Comparison of ENCODE assay signal across 21 cellular contexts in the genomic region with DNA sequence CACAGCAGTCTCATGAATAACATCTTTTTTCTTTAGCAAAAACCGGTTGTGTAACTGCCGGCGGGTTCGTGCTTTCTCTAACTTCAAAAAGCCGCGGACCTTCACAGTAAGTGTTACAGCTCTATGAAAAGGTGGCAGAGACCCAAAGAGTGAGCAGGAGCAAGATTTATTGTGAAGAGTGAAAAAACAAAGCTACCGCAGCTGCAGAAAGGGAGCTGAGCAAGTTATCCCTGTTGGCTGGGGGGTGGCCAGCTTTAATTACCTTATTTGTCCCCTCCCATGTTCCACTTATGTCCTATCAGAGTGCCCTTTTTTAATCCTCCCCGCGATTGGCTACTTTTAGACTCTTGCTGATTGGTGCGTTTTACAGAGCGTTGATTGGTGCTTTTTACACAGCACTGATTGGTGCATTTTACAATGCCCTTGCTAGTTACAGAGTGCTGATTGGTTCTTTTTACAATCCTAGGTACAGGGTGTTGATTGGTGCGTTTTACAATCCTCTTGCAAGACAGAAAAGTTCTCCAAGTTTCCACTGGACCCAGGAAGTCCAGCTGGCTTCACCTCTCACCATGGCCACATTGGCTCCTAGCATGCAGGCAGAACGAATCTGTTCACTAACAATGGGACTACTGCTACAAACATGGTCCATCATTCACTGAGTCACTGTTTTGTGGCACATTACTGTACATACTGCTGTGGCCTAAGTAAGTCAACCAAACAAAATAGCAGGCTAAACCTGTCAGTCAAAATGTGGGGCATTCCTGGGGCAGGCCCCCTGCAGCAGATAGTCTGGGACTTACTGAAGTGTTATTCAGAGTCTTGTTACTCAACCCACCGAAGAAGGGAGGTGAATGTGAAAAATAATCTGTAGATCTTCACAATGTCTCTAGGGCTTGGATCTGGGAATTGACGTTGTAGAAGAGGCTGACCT. TPM values are rescaled to one million over a fixed set of nuclear protein-coding genes. Genes with fewer than 3 reads are reported as not detected.
DNase-seq lines count a peak whose midpoint lies in the region; ATAC-seq and TF ChIP-seq lines count a peak whose summit lies in the region.
"Had no signal": no experiment of that assay in that cellular context is flagged by ENCODE, and none has a peak within 500 bp of the region (broad histone marks: within the 10 kb centered on the region; RNA-seq: fewer than 3 reads in every experiment).

No MANE protein-coding gene starts in this region.

- POLR2A ChIA-PET in activated naive CD8-positive, alpha-beta T cell treated with anti-CD3 and anti-CD28 coated beads, Interleukin-2, amount 10 ng/mL, durations not matched to agents 7 days and 5 days (lab: Charles Lee), result interaction anchor here (2.8 kb wide), 1 partner anchor 52 kb away, joined by 30 read pairs; a partner anchor contains a TSS

- peak overlapping the region; percentile 60 for H3K27ac Mint-ChIP-seq in activated naive CD4-positive, alpha-beta T cell treated with anti-CD3 and anti-CD28 coated beads, Interleukin-2, amount 10 ng/mL, durations not matched to agents 7 days and 5 days
- H3K27ac Mint-ChIP-seq in activated naive CD8-positive, alpha-beta T cell treated with anti-CD3 and anti-CD28 coated beads, Interleukin-2, amount 10 ng/mL, durations not matched to agents 7 days and 5 days, result peak overlapping the region; percentile 65
- H3K27ac Mint-ChIP-seq: endodermal cell, memory B cell had no signal

- ATAC-seq in activated naive CD8-positive, alpha-beta T cell treated with anti-CD3 and anti-CD28 coated beads, Interleukin-2, amount 10 ng/mL, durations not matched to agents 7 days and 5 days (ENCODE audit: low read depth), result no peak
- ATAC-seq in left lung (no peak), upper lobe of right lung (no peak), GM19463 (IDR thresholded peaks at IDR 0.05; ENCODE audit: unreplicated experiment) (no peak)
- ATAC-seq: gastrocnemius medialis, HepG2 had no signal

- H3K4me1 ChIP-seq in left lung (peaks cover 0 to 17% of the 10 kb centered on the region in 2 donors), upper lobe of right lung (peaks cover 4% of the 10 kb centered on the region)

- H3K4me3 ChIP-seq in left lung, result peak overlapping the region; percentile 1 to 9
- H3K4me3 ChIP-seq in upper lobe of right lung, result peak overlapping the region; percentile 21

- CTCF ChIA-PET in activated naive CD4-positive, alpha-beta T cell treated with anti-CD3 and anti-CD28 coated beads, Interleukin-2, amount 10 ng/mL, durations not matched to agents 7 days and 5 days (lab: Charles Lee), result interaction anchor here (1.3 to 5.9 kb wide), 11 partner anchors 10 to 496 kb away, joined by 3 to 71 read pairs (median 7); a partner anchor contains a TSS

- H3K4me1 Mint-ChIP-seq in activated naive CD4-positive, alpha-beta T cell treated with anti-CD3 and anti-CD28 coated beads, Interleukin-2, amount 10 ng/mL, durations not matched to agents 7 days and 5 days, result peaks cover 41% of the 10 kb centered on the region
- H3K4me1 Mint-ChIP-seq in activated naive CD8-positive, alpha-beta T cell treated with anti-CD3 and anti-CD28 coated beads, Interleukin-2, amount 10 ng/mL, durations not matched to agents 7 days and 5 days, result peaks cover 25% of the 10 kb centered on the region

- no peak overlapping the region for H3K4me3 Mint-ChIP-seq in activated naive CD4-positive, alpha-beta T cell treated with anti-CD3 and anti-CD28 coated beads, Interleukin-2, amount 10 ng/mL, durations not matched to agents 7 days and 5 days
- H3K4me3 Mint-ChIP-seq in activated naive CD8-positive, alpha-beta T cell treated with anti-CD3 and anti-CD28 coated beads, Interleukin-2, amount 10 ng/mL, durations not matched to agents 7 days and 5 days, result no peak overlapping the region
- H3K4me3 Mint-ChIP-seq: endodermal cell, memory B cell had no signal

- no peaks in the 10 kb centered on the region for H3K27me3 ChIP-seq in left lung
- no peaks in the 10 kb centered on the region for H3K27me3 ChIP-seq in upper lobe of right lung
- H3K27me3 ChIP-seq: gastrocnemius medialis, upper lobe of left lung had no signal

- intact Hi-C loops in left lung (cut with DNase I) (loop anchor here in 1 of 2 donors (5.0 kb wide), 1 partner anchor 489 kb away; no protein-coding TSS in a partner anchor), upper lobe of right lung (cut with DNase I) (loop anchor here (5.0 kb wide), 1 partner anchor 489 kb away; no protein-coding TSS in a partner anchor)

- H3K27ac ChIP-seq in left lung, result no peak overlapping the region
- no peak overlapping the region for H3K27ac ChIP-seq in upper lobe of right lung
- H3K27ac ChIP-seq: gastrocnemius medialis, neutrophil had no signal

- peaks cover 34% of the 10 kb centered on the region for H3K36me3 Mint-ChIP-seq in activated naive CD4-positive, alpha-beta T cell treated with anti-CD3 and anti-CD28 coated beads, Interleukin-2, amount 10 ng/mL, durations not matched to agents 7 days and 5 days
- peaks cover 19% of the 10 kb centered on the region for H3K36me3 Mint-ChIP-seq in activated naive CD8-positive, alpha-beta T cell treated with anti-CD3 and anti-CD28 coated beads, Interleukin-2, amount 10 ng/mL, durations not matched to agents 7 days and 5 days

- no peak for DNase-seq in activated naive CD4-positive, alpha-beta T cell treated with anti-CD3 and anti-CD28 coated beads, Interleukin-2, amount 10 ng/mL, durations not matched to agents 7 days and 5 days
- no peak for DNase-seq in activated naive CD4-positive, alpha-beta T cell treated with Interleukin-2 at 50 U/mL for 16 hours
- DNase-seq in activated naive CD8-positive, alpha-beta T cell treated with anti-CD3 and anti-CD28 coated beads, Interleukin-2, amount 10 ng/mL, durations not matched to agents 7 days and 5 days, result no peak
- DNase-seq in left lung, result no peak
- DNase-seq in upper lobe of right lung, result no peak
- DNase-seq in NCI-H128 (lab: John Stamatoyannopoulos, UW; ENCODE audit: unreplicated experiment), result no peak
- DNase-seq in stimulated activated naive CD4-positive, alpha-beta T cell treated with Interleukin-2 at 50 U/mL for 16 hours (lab: John Stamatoyannopoulos, UW), result no peak
- DNase-seq: ACHN; cerebellar nuclear complex; COR-L47; endodermal cell; gastrocnemius medialis; NCI-H2081 treated with DMSO at 0.1 percent for 48 hours; NCI-H69; stimulated activated CD4-positive, alpha-beta T cell treated with anti-CD3 and anti-CD28 coated beads, Interleukin-4, amount 100 ng/mL, for 24 hours; SW 1271 had no signal

- H3K36me3 ChIP-seq in left lung (no peaks in the 10 kb centered on the region), upper lobe of right lung (no peaks in the 10 kb centered on the region)
- H3K36me3 ChIP-seq: gastrocnemius medialis, neutrophil, upper lobe of left lung had no signal

- H3K9me3 Mint-ChIP-seq in activated naive CD4-positive, alpha-beta T cell treated with anti-CD3 and anti-CD28 coated beads, Interleukin-2, amount 10 ng/mL, durations not matched to agents 7 days and 5 days, result peaks cover 33% of the 10 kb centered on the region
- H3K9me3 Mint-ChIP-seq in activated naive CD8-positive, alpha-beta T cell treated with anti-CD3 and anti-CD28 coated beads, Interleukin-2, amount 10 ng/mL, durations not matched to agents 7 days and 5 days, result peaks cover 21% of the 10 kb centered on the region
- H3K9me3 Mint-ChIP-seq: memory B cell had no signal

- H3K9me3 ChIP-seq in left lung, result peaks cover 0 to 2% of the 10 kb centered on the region in 2 donors
- no peaks in the 10 kb centered on the region for H3K9me3 ChIP-seq in upper lobe of right lung
- H3K9me3 ChIP-seq: gastrocnemius medialis, neutrophil, upper lobe of left lung had no signal

- TF ChIP-seq CTCF in left lung (IDR thresholded peaks at IDR 0.05) (no peak), upper lobe of right lung (IDR thresholded peaks at IDR 0.05) (no peak)

- H3K27me3 Mint-ChIP-seq in activated naive CD4-positive, alpha-beta T cell treated with anti-CD3 and anti-CD28 coated beads, Interleukin-2, amount 10 ng/mL, durations not matched to agents 7 days and 5 days, result no peaks in the 10 kb centered on the region
- H3K27me3 Mint-ChIP-seq in activated naive CD8-positive, alpha-beta T cell treated with anti-CD3 and anti-CD28 coated beads, Interleukin-2, amount 10 ng/mL, durations not matched to agents 7 days and 5 days, result peaks cover 2% of the 10 kb centered on the region

RNA-seq across cellular contexts. Expression of a gene that starts 52.8 kb away (rescaled TPM):
- 10 to 100 TPM; 25.8 to 27.0 TPM for total RNA-seq in activated naive CD8-positive, alpha-beta T cell treated with anti-CD3 and anti-CD28 coated beads, Interleukin-2, amount 10 ng/mL, durations not matched to agents 7 days and 5 days
- total RNA-seq in left lung, result 10 to 100 TPM; 27.8 to 30.5 TPM
- 39.5 TPM for total RNA-seq in upper lobe of right lung

RNA-seq across cellular contexts. Expression of a gene that starts 56.7 kb away (rescaled TPM):
- total RNA-seq in activated naive CD8-positive, alpha-beta T cell treated with anti-CD3 and anti-CD28 coated beads, Interleukin-2, amount 10 ng/mL, durations not matched to agents 7 days and 5 days, result 10 to 100 TPM; 11.0 to 14.0 TPM
- total RNA-seq in left lung, result 10 to 100 TPM; 11.6 to 16.1 TPM
- total RNA-seq in upper lobe of right lung, result 17.6 TPM
- total RNA-seq: HepG2 had no signal
